ENCODE assay signal across 18 cellular contexts in genomic region chr18:54806526-54806925, GRCh38. TPM values are rescaled to one million over a fixed set of nuclear protein-coding genes. Genes with fewer than 3 reads are reported as not detected.
DNase-seq lines count a peak whose midpoint lies in the region; FAIRE-seq lines count a peak whose summit lies in the region.
"Had no signal": no experiment of that assay in that cellular context is flagged by ENCODE, and none has a peak within 500 bp of the region (broad histone marks: within the 10 kb centered on the region; RNA-seq: fewer than 3 reads in every experiment).

No MANE protein-coding gene starts in this region.

- peak overlapping the region in 1 of 2 experiments; percentile 67 for H3K4ac ChIP-seq in mesenchymal stem cell (ENCODE audit: low read depth in 1 of 2, low read length in 2 of 2)

- no peaks in the 10 kb centered on the region for H3K9me3 ChIP-seq in mesenchymal stem cell (ENCODE audit: control insufficient read depth, low read length)
- H3K9me3 ChIP-seq: left lung, neutrophil, upper lobe of right lung had no signal

- no peak overlapping the region for H3K23ac ChIP-seq in mesenchymal stem cell (ENCODE audit: low read length in 2 of 2)

- no peak overlapping the region for H2AK5ac ChIP-seq in mesenchymal stem cell (ENCODE audit: low read length, severe bottlenecking)

- DNase-seq in DMS53 (lab: John Stamatoyannopoulos, UW) (peak; percentile 62), RPMI7951 (ENCODE audit: low read depth) (peak; percentile 11), mesenchymal stem cell (peak; percentile 83), NOMO-1 treated with DMSO at 0.1 percent for 48 hours (lab: John Stamatoyannopoulos, UW; ENCODE audit: unreplicated experiment) (no peak), NCI-H82 (lab: John Stamatoyannopoulos, UW) (no peak), NCI-H510A (lab: John Stamatoyannopoulos, UW) (no peak), NCI-H2196 treated with DMSO at 0.1 percent for 48 hours (lab: John Stamatoyannopoulos, UW; ENCODE audit: unreplicated experiment) (no peak)
- DNase-seq: activated naive CD8-positive, alpha-beta T cell treated with anti-CD3 and anti-CD28 coated beads, Interleukin-2, amount 10 ng/mL, durations not matched to agents 7 days and 5 days; caudate nucleus; CD8-positive, alpha-beta T cell; effector CD4-positive, alpha-beta T cell; left lung; NCI-H2029; NCI-H510A treated with DMSO at 0.1 percent for 48 hours; right cardiac atrium; upper lobe of right lung had no signal

- no peak overlapping the region for H2BK12ac ChIP-seq in mesenchymal stem cell (ENCODE audit: low read length in 2 of 2)

- no peak overlapping the region for H3K14ac ChIP-seq in mesenchymal stem cell (ENCODE audit: low read length in 2 of 2)

- H3K4me2 ChIP-seq in mesenchymal stem cell (ENCODE audit: low read length, poor library complexity, severe bottlenecking) = no peak overlapping the region

- no peak overlapping the region for H2BK15ac ChIP-seq in mesenchymal stem cell (ENCODE audit: low read depth, poor library complexity, severe bottlenecking)

- no peak overlapping the region for H4K91ac ChIP-seq in mesenchymal stem cell (ENCODE audit: low read length)

- no peak overlapping the region for H3K9ac ChIP-seq in mesenchymal stem cell (ENCODE audit: low read length)

- H3K18ac ChIP-seq in mesenchymal stem cell (ENCODE audit: low read depth in 1 of 2, low read length in 2 of 2) = no peak overlapping the region

- no peak overlapping the region for H3K27ac ChIP-seq in mesenchymal stem cell (ENCODE audit: low read length, poor library complexity, severe bottlenecking)
- H3K27ac ChIP-seq: left lung, neutrophil, upper lobe of right lung had no signal

- peak; percentile 59 for FAIRE-seq in endometrium (lab: Jason Lieb, UNC)

- no peak overlapping the region for H4K8ac ChIP-seq in mesenchymal stem cell (ENCODE audit: low read length)

- H3K27me3 ChIP-seq in mesenchymal stem cell (ENCODE audit: control insufficient read depth in 1 of 2, insufficient read depth in 1 of 2, low read length in 2 of 2) = no peaks in the 10 kb centered on the region
- H3K27me3 ChIP-seq: left lung, neutrophil, upper lobe of right lung had no signal

- H3K36me3 ChIP-seq in mesenchymal stem cell (ENCODE audit: control insufficient read depth in 1 of 2, insufficient read depth in 2 of 2, low read depth in 1 of 2, low read length in 2 of 2) = no peaks in the 10 kb centered on the region
- H3K36me3 ChIP-seq: left lung, neutrophil, upper lobe of right lung had no signal

- H3K4me3 ChIP-seq in mesenchymal stem cell (ENCODE audit: insufficient read depth in 1 of 2, low read depth in 1 of 2, low read length in 2 of 2) = no peak overlapping the region
- H3K4me3 ChIP-seq: left lung, upper lobe of right lung had no signal

- H3K79me1 ChIP-seq in mesenchymal stem cell (replicated peaks; ENCODE audit: low read length, poor library complexity, severe bottlenecking) = no peaks in the 10 kb centered on the region

- no peak overlapping the region for H2BK5ac ChIP-seq in mesenchymal stem cell (ENCODE audit: low read depth, low read length, poor library complexity, severe bottlenecking)

- no peaks in the 10 kb centered on the region for H3K4me1 ChIP-seq in mesenchymal stem cell (ENCODE audit: control insufficient read depth, insufficient read depth, low read depth, low read length)
- H3K4me1 ChIP-seq: left lung, upper lobe of right lung had no signal

- no peak overlapping the region for H2BK120ac ChIP-seq in mesenchymal stem cell (ENCODE audit: low read depth, low read length)

- H2AFZ ChIP-seq in mesenchymal stem cell (ENCODE audit: low read depth, low read length) = no peak overlapping the region

RNA-seq across cellular contexts. Expression of gene RAB27B, which starts 21.8 kb away (rescaled TPM):
- 7.0 and 8.8 TPM in 2 replicates for total RNA-seq in RPMI7951 (2014; rRNA removed; shearing (Covaris generic))
- polyA plus RNA-seq in mesenchymal stem cell (2013, experiment 1 of 2) = 122 TPM
- 127 TPM for polyA plus RNA-seq in mesenchymal stem cell (2013, experiment 2 of 2)

Comparison
In these comparisons a context has a peak if more than half of its experiments do, and no peak if none do; other contexts are left out.
1. DNase-seq: peak in DMS53 (single experiment), RPMI7951 (single experiment) and mesenchymal stem cell (single experiment); none in NOMO-1 treated with DMSO at 0.1 percent for 48 hours (single experiment), NCI-H82 (single experiment), NCI-H510A (single experiment) and NCI-H2196 treated with DMSO at 0.1 percent for 48 hours (single experiment).